11 cellular contexts compared by ENCODE assay signal in the genomic region with DNA sequence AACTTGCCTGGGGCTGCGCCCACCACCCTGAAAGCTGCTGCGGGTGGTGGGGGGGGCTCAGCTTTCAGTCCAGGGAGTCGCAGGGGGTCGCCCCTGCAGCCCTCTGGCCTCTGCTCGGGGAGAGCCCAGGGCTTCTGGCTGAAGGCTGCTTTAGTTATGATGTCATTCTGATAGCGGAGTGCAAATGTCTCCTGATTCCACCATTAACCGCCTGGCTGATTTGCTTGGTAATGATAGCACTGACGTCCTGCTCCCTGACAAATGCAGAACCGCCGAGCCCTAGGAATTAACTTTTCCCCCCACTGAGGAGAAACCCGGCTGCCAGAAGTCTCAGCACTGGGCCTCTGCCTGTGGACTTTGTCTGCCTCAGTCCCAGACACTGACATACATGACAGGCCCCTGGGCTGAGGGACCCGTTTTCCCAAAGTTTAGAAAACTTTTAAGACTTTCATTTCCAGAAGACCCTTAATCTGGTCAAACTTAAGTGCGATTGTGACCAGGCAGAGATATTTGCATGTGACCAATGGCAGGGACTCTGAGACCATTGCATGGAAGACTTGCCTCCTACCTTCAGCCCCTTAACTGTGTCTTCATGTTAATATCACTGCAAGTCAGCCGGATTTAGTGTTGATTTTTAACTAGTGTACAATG.
DNase-seq lines count a peak whose midpoint lies in the region; ATAC-seq and TF ChIP-seq lines count a peak whose summit lies in the region.
"Had no signal": no experiment of that assay in that cellular context is flagged by ENCODE, and none has a peak within 500 bp of the region (broad histone marks: within the 10 kb centered on the region; RNA-seq: fewer than 3 reads in every experiment).

No MANE protein-coding gene starts in this region.

- H2BK20ac ChIP-seq in H9 (ENCODE audit: low read depth, low read length, poor library complexity, severe bottlenecking), result no peak overlapping the region

- ATAC-seq in WTC11 (no peak), GM21717 (IDR thresholded peaks at IDR 0.05; ENCODE audit: unreplicated experiment) (no peak)
- ATAC-seq in activated naive CD4-positive, alpha-beta T cell treated with anti-CD3 and anti-CD28 coated beads, Interleukin-2, amount 50 U/mL, for 72 hours, result no peak

- H3K18ac ChIP-seq in H9 (ENCODE audit: insufficient read length, low read depth, low read length), result no peak overlapping the region

- H3K9me3 Mint-ChIP-seq in H9 (peaks cover 0 to 4% of the 10 kb centered on the region in 2 experiments; a peak in 3 of 5 replicates), WTC11 (no peaks in the 10 kb centered on the region)
- H3K9me3 Mint-ChIP-seq in activated naive CD4-positive, alpha-beta T cell treated with anti-CD3 and anti-CD28 coated beads, Interleukin-2, amount 50 U/mL, for 72 hours, result no peaks in the 10 kb centered on the region

- H3K27ac Mint-ChIP-seq in H9 (no peak overlapping the region), WTC11 (no peak overlapping the region)
- no peak overlapping the region for H3K27ac Mint-ChIP-seq in activated naive CD4-positive, alpha-beta T cell treated with anti-CD3 and anti-CD28 coated beads, Interleukin-2, amount 50 U/mL, for 72 hours

- CTCF ChIA-PET in WTC11 (lab: Charles Lee), result interaction anchor here (0.9 to 1.2 kb wide), 4 partner anchors 8 to 161 kb away, joined by 3 to 4 read pairs (median 4); no protein-coding TSS in a partner anchor

- H3K27me3 Mint-ChIP-seq in H9 (ENCODE audit: low read depth) (peaks cover 79% of the 10 kb centered on the region), WTC11 (ENCODE audit: low read depth) (peaks cover 65% of the 10 kb centered on the region)

- no peak overlapping the region for H4K8ac ChIP-seq in H9 (replicated peaks; ENCODE audit: insufficient read length, low read depth, low read length)

- no peak overlapping the region for H2BK5ac ChIP-seq in H9 (ENCODE audit: insufficient read length, low read length)

- H3K4ac ChIP-seq in H9 (ENCODE audit: low read depth, low read length), result no peak overlapping the region

- no peaks in the 10 kb centered on the region for H3K79me1 ChIP-seq in H9 (ENCODE audit: insufficient read depth, low read depth, low read length, poor library complexity, severe bottlenecking)

- no peaks in the 10 kb centered on the region for H3K36me3 ChIP-seq in iPS-15b (ENCODE audit: control insufficient read depth, insufficient read depth, low read length)
- no peaks in the 10 kb centered on the region for H3K36me3 ChIP-seq in smooth muscle cell (ENCODE audit: low read depth)
- H3K36me3 ChIP-seq: thoracic aorta had no signal

- no peak overlapping the region for H3K27ac ChIP-seq in H9 (ENCODE audit: insufficient read length, low read depth, low read length)
- no peak overlapping the region for H3K27ac ChIP-seq in smooth muscle cell (ENCODE audit: low read depth)
- H3K27ac ChIP-seq: thoracic aorta had no signal

- no CpG with 5 or more reads among the region's 14 CpGs for WGBS in H9 (ENCODE audit: extremely low coverage, insufficient read length, low lambda C conversion rate)
- WGBS in smooth muscle cell (ENCODE audit: low lambda C conversion rate), result 10% methylated on average over 14 of the region's 14 CpGs

- H4K20me1 ChIP-seq in H9 (ENCODE audit: control insufficient read depth, insufficient read depth, insufficient read length) (no peaks in the 10 kb centered on the region), smooth muscle cell (ENCODE audit: low read depth) (no peaks in the 10 kb centered on the region)

- no peaks in the 10 kb centered on the region for H3K79me2 ChIP-seq in H9 (ENCODE audit: insufficient read depth, low read length)
- no peaks in the 10 kb centered on the region for H3K79me2 ChIP-seq in smooth muscle cell (ENCODE audit: low read depth)

- peaks cover 30 to 46% of the 10 kb centered on the region in 2 experiments for H3K4me1 Mint-ChIP-seq in H9
- H3K4me1 Mint-ChIP-seq in WTC11, result peaks cover 29% of the 10 kb centered on the region

- H3K4me3 Mint-ChIP-seq in H9 (peak overlapping the region in 1 of 2 experiments; percentile 70; a peak in 3 of 5 replicates), WTC11 (peak overlapping the region; percentile 41)

- H4K91ac ChIP-seq in H9 (ENCODE audit: insufficient read length, low read depth, low read length), result no peak overlapping the region

- peaks cover 16% of the 10 kb centered on the region for H3K23me2 ChIP-seq in H9 (ENCODE audit: insufficient read length, low read depth, low read length, poor library complexity, severe bottlenecking)

- H3K23ac ChIP-seq in H9 (ENCODE audit: insufficient read length, low read depth, low read length), result no peak overlapping the region

- H2BK12ac ChIP-seq in H9 (ENCODE audit: insufficient read length, low read depth, low read length), result no peak overlapping the region

- no peak for DNase-seq in H9
- no peak for DNase-seq in WTC11 (ENCODE audit: low spot score)
- no peak for DNase-seq in smooth muscle cell (lab: John Stamatoyannopoulos, UW; ENCODE audit: unreplicated experiment)
- no peak for DNase-seq in stimulated activated CD4-positive, alpha-beta T cell treated with anti-CD3 and anti-CD28 coated beads, Interleukin-4, amount 100 ng/mL, for 24 hours
- no peak for DNase-seq in NCI-H1092 (lab: John Stamatoyannopoulos, UW)
- DNase-seq in activated naive CD4-positive, alpha-beta T cell treated with anti-CD3 and anti-CD28 coated beads, Interleukin-2, amount 50 U/mL, for 72 hours (ENCODE audit: low spot score in 2 of 2), result no peak
- DNase-seq: NCI-H146; stimulated activated CD4-positive, alpha-beta T cell treated with anti-CD3 and anti-CD28 coated beads, Interleukin-4, amount 100 ng/mL, for 4 hours had no signal

- H3K36me3 Mint-ChIP-seq in H9 (ENCODE audit: insufficient read depth in 1 of 3, low read depth in 3 of 3) (no peaks in the 10 kb centered on the region), WTC11 (no peaks in the 10 kb centered on the region)
- H3K36me3 Mint-ChIP-seq in activated naive CD4-positive, alpha-beta T cell treated with anti-CD3 and anti-CD28 coated beads, Interleukin-2, amount 50 U/mL, for 72 hours, result peaks cover 7 to 14% of the 10 kb centered on the region in 2 donors

- H4K5ac ChIP-seq in H9 (ENCODE audit: insufficient read length, low read depth, low read length), result no peak overlapping the region

- no peaks in the 10 kb centered on the region for H3K4me1 ChIP-seq in H9 (ENCODE audit: insufficient read depth, low read length)
- H3K4me1 ChIP-seq in iPS-15b (ENCODE audit: control insufficient read depth, insufficient read depth, low read length), result peaks cover 13% of the 10 kb centered on the region
- H3K4me1 ChIP-seq in smooth muscle cell (ENCODE audit: low read depth), result peaks cover 36% of the 10 kb centered on the region

- H3K4me3 ChIP-seq in iPS-15b (ENCODE audit: low read depth, low read length) (peak overlapping the region; percentile 8), smooth muscle cell (peak overlapping the region; percentile 56)

- no peaks in the 10 kb centered on the region for H3F3A ChIP-seq in smooth muscle cell (ENCODE audit: low read depth)

- no peak for TF ChIP-seq CTCF in H9 (conservative IDR thresholded peaks at IDR 0.05)
- no peak for TF ChIP-seq CTCF in WTC11 (IDR thresholded peaks at IDR 0.05)
- TF ChIP-seq CTCF in smooth muscle cell (IDR thresholded peaks at IDR 0.05; ENCODE audit: borderline replicate concordance, insufficient read depth, poor library complexity, severe bottlenecking), result no peak

- H3K4me2 ChIP-seq in H9 (ENCODE audit: insufficient read depth, insufficient read length, low read length), result peak overlapping the region; percentile 98
- H3K4me2 ChIP-seq in smooth muscle cell, result peak overlapping the region; percentile 89

- peaks cover 40% of the 10 kb centered on the region for H3K27me3 ChIP-seq in H9 (ENCODE audit: insufficient read depth, low read length)
- H3K27me3 ChIP-seq in iPS-15b (ENCODE audit: control insufficient read depth, insufficient read depth, low read length), result peaks cover 61% of the 10 kb centered on the region
- H3K27me3 ChIP-seq in smooth muscle cell (ENCODE audit: low read depth), result peaks cover 58% of the 10 kb centered on the region

- no peak overlapping the region for H3K14ac ChIP-seq in H9 (ENCODE audit: insufficient read depth, low read length)

- H2BK120ac ChIP-seq in H9 (ENCODE audit: low read depth, low read length, poor library complexity, severe bottlenecking), result no peak overlapping the region

- no peak overlapping the region for H3T11ph ChIP-seq in H9 (ENCODE audit: low read length)

- no peaks in the 10 kb centered on the region for H3K9me3 ChIP-seq in H9 (ENCODE audit: control insufficient read depth, low read depth, low read length)
- no peaks in the 10 kb centered on the region for H3K9me3 ChIP-seq in iPS-15b (ENCODE audit: control insufficient read depth, insufficient read depth, low read length)
- H3K9me3 ChIP-seq in smooth muscle cell (replicated peaks; ENCODE audit: low read depth), result no peaks in the 10 kb centered on the region
- H3K9me3 ChIP-seq: thoracic aorta had no signal

- H3K56ac ChIP-seq in H9 (ENCODE audit: insufficient read length, low read depth, low read length), result no peak overlapping the region

- H2AFZ ChIP-seq in H9 (ENCODE audit: low read length) (no peak overlapping the region), smooth muscle cell (ENCODE audit: low read depth) (no peak overlapping the region)

- H2AK5ac ChIP-seq in H9 (ENCODE audit: insufficient read length, low read length), result no peak overlapping the region

- POLR2A ChIA-PET in WTC11 (lab: Charles Lee), result no interaction called here

- H2BK15ac ChIP-seq in H9 (ENCODE audit: low read depth, low read length), result no peak overlapping the region

- H3K9ac ChIP-seq in H9 (ENCODE audit: extremely low read depth, insufficient read length, low read length), result no peak overlapping the region
- H3K9ac ChIP-seq in iPS-15b (ENCODE audit: low read depth, low read length), result no peak overlapping the region
- H3K9ac ChIP-seq in smooth muscle cell (ENCODE audit: low read depth), result no peak overlapping the region

TF ChIP-seq in WTC11, 78 proteins besides CTCF, POLR2A, EP300 and RAD21 (continues in another document):
- TF ChIP-seq, protein P1, sequence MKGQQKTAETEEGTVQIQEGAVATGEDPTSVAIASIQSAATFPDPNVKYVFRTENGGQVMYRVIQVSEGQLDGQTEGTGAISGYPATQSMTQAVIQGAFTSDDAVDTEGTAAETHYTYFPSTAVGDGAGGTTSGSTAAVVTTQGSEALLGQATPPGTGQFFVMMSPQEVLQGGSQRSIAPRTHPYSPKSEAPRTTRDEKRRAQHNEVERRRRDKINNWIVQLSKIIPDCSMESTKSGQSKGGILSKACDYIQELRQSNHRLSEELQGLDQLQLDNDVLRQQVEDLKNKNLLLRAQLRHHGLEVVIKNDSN (CRISPR knock-in tag; IDR thresholded peaks at IDR 0.05), result no peak
- TF ChIP-seq, protein P2, sequence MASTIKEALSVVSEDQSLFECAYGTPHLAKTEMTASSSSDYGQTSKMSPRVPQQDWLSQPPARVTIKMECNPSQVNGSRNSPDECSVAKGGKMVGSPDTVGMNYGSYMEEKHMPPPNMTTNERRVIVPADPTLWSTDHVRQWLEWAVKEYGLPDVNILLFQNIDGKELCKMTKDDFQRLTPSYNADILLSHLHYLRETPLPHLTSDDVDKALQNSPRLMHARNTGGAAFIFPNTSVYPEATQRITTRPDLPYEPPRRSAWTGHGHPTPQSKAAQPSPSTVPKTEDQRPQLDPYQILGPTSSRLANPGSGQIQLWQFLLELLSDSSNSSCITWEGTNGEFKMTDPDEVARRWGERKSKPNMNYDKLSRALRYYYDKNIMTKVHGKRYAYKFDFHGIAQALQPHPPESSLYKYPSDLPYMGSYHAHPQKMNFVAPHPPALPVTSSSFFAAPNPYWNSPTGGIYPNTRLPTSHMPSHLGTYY (CRISPR knock-in tag; IDR thresholded peaks at IDR 0.05), result no peak
